In the genomic region with DNA sequence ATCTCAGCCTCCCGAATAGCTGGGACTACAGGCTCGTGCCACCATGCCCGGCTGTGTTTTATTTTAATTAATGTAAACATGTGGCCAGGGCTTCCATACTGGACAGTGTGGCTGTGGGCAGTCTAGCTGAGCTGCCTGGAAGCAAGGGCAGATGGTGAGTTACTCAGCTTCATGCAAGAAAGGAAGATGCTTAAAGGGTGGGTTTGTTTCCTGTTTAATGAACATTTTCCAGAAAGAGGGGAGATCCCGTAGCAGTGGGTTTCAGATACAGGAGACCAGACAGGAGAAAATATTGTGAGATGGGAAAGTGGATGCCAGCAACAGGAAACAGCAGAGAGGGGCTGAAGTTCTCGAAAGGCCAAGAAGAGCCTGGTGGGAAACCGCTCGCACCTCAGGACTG, we compare ENCODE assay signal across 17 cellular contexts. TPM values are rescaled to one million over a fixed set of nuclear protein-coding genes. Genes with fewer than 3 reads are reported as not detected.
A peak's percentile ranks its signal among the peaks of the same experiment; 100 is the strongest.
DNase-seq lines count a peak whose midpoint lies in the region; ATAC-seq and TF ChIP-seq lines count a peak whose summit lies in the region.
"Had no signal": no experiment of that assay in that cellular context is flagged by ENCODE, and none has a peak within 500 bp of the region (broad histone marks: within the 10 kb centered on the region; RNA-seq: fewer than 3 reads in every experiment).

No MANE protein-coding gene starts in this region.

- POLR2A ChIA-PET in RWPE1 (lab: Yijun Ruan, JAX; ENCODE audit: low non-redundant PET): no interaction called here

- H3K9me3 ChIP-seq in right cardiac atrium (ENCODE audit: control insufficient read depth, low read length) (no peaks in the 10 kb centered on the region), fibroblast of lung (ENCODE audit: control insufficient read depth, insufficient read depth, low read depth, low read length) (no peaks in the 10 kb centered on the region)
- H3K9me3 ChIP-seq: left lung, SJCRH30, upper lobe of right lung had no signal

- H2AFZ ChIP-seq in fibroblast of lung (ENCODE audit: low read length): no peak overlapping the region

- H3K9me3 Mint-ChIP-seq in activated T-helper 1 cell treated with anti-CD3 and anti-CD28 coated beads, Interleukin-12 subunit alpha, Interleukin-12 subunit beta, Interleukin-2, Interleukin-4 antibody, amounts not matched to agents 30 ng/mL and 10 ng/mL and 1 ng/mL, durations not matched to agents 14 hours and 24 hours and 36 hours: no peaks in the 10 kb centered on the region

- no peaks in the 10 kb centered on the region for H3K27me3 Mint-ChIP-seq in activated T-helper 1 cell treated with anti-CD3 and anti-CD28 coated beads, Interleukin-12 subunit alpha, Interleukin-12 subunit beta, Interleukin-2, Interleukin-4 antibody, amounts not matched to agents 30 ng/mL and 10 ng/mL and 1 ng/mL, durations not matched to agents 14 hours and 24 hours and 36 hours (ENCODE audit: insufficient read depth)

- no peak overlapping the region for H3K4me3 Mint-ChIP-seq in activated T-helper 1 cell treated with anti-CD3 and anti-CD28 coated beads, Interleukin-12 subunit alpha, Interleukin-12 subunit beta, Interleukin-2, Interleukin-4 antibody, amounts not matched to agents 30 ng/mL and 10 ng/mL and 1 ng/mL, durations not matched to agents 14 hours and 24 hours and 36 hours

- no peak overlapping the region for H3K27ac ChIP-seq in right cardiac atrium (ENCODE audit: low read length)
- peak overlapping the region; percentile 9; the same call in 1 of the 2 replicates for H3K27ac ChIP-seq in RWPE1
- no peak overlapping the region for H3K27ac ChIP-seq in fibroblast of lung (ENCODE audit: insufficient read depth, low read length)
- H3K27ac ChIP-seq: left lung, SJCRH30, upper lobe of right lung had no signal

- H3K79me2 ChIP-seq in fibroblast of lung (ENCODE audit: control insufficient read depth, insufficient read depth, low read length): peaks cover 78% of the 10 kb centered on the region

- CTCF ChIA-PET in RWPE1 (lab: Yijun Ruan, JAX): no interaction called here

- peak overlapping the region; percentile 25 for H3K4me2 ChIP-seq in fibroblast of lung (ENCODE audit: extremely low read depth, insufficient read depth, low read length)
- H3K4me2 ChIP-seq: smooth muscle cell had no signal

- intact Hi-C loops in Right ventricle myocardium inferior (cut with DNase I) (no loop called here), right cardiac atrium (cut with DNase I) (loop anchor here in 1 of 4 donors (5.0 kb wide), 1 partner anchor 64 kb away; no protein-coding TSS in a partner anchor)
- intact Hi-C loops in activated T-helper 1 cell treated with anti-CD3 and anti-CD28 coated beads, Interleukin-12 subunit alpha, Interleukin-12 subunit beta, Interleukin-2, Interleukin-4 antibody, amounts not matched to agents 30 ng/mL and 10 ng/mL and 1 ng/mL, durations not matched to agents 14 hours and 24 hours and 36 hours (cut with micrococcal nuclease): no loop called here

- no peaks in the 10 kb centered on the region for H3K36me3 ChIP-seq in fibroblast of lung (ENCODE audit: control insufficient read depth, insufficient read depth, low read length)
- H3K36me3 ChIP-seq: upper lobe of right lung had no signal

- no peaks in the 10 kb centered on the region for H3K27me3 ChIP-seq in right cardiac atrium (ENCODE audit: control insufficient read depth, insufficient read depth)
- H3K27me3 ChIP-seq in fibroblast of lung (ENCODE audit: control insufficient read depth, insufficient read depth, low read length): no peaks in the 10 kb centered on the region
- H3K27me3 ChIP-seq: left lung, SJCRH30, upper lobe of right lung had no signal

- ATAC-seq in Right ventricle myocardium inferior (no peak), right cardiac atrium (no peak), GM18520 (IDR thresholded peaks at IDR 0.05; ENCODE audit: unreplicated experiment) (no peak), HG02885 (IDR thresholded peaks at IDR 0.05; ENCODE audit: poor library complexity, unreplicated experiment) (no peak)
- ATAC-seq: left lung had no signal

- whole genome bisulfite sequencing in right cardiac atrium: 76% methylated on average over 7 of the region's 7 CpGs

- H3K9ac ChIP-seq in fibroblast of lung (ENCODE audit: insufficient read depth, low read length): no peak overlapping the region

- TF ChIP-seq CTCF in RWPE1 (conservative IDR thresholded peaks at IDR 0.05; ENCODE audit: low read depth) (no peak), fibroblast of lung (conservative IDR thresholded peaks at IDR 0.05 in 1 of 2, IDR thresholded peaks at IDR 0.05 in 1 of 2; ENCODE audit: low read depth in 1 of 2, low read length in 2 of 2) (no peak)

- H3K4me1 ChIP-seq in right cardiac atrium (ENCODE audit: control insufficient read depth, insufficient read depth, low read length) (peaks cover 5% of the 10 kb centered on the region), fibroblast of lung (ENCODE audit: control insufficient read depth, extremely low read depth, insufficient read depth, low read length) (peaks cover 6% of the 10 kb centered on the region)
- H3K4me1 ChIP-seq: SJCRH30 had no signal

- no peak overlapping the region for H3K27ac Mint-ChIP-seq in activated T-helper 1 cell treated with anti-CD3 and anti-CD28 coated beads, Interleukin-12 subunit alpha, Interleukin-12 subunit beta, Interleukin-2, Interleukin-4 antibody, amounts not matched to agents 30 ng/mL and 10 ng/mL and 1 ng/mL, durations not matched to agents 14 hours and 24 hours and 36 hours

- H3K4me3 ChIP-seq in right cardiac atrium (ENCODE audit: low read length) (no peak overlapping the region), fibroblast of lung (replicated peaks in 1 of 4; ENCODE audit: control extremely low read depth in 1 of 4, insufficient read depth in 1 of 4, low read depth in 3 of 4, low read length in 4 of 4) (no peak overlapping the region)
- H3K4me3 ChIP-seq: left lung, SJCRH30, smooth muscle cell, upper lobe of right lung had no signal

- no peaks in the 10 kb centered on the region for H4K20me1 ChIP-seq in fibroblast of lung (ENCODE audit: control insufficient read depth, extremely low read depth, insufficient read depth, low read length)

- H3K4me1 Mint-ChIP-seq in activated T-helper 1 cell treated with anti-CD3 and anti-CD28 coated beads, Interleukin-12 subunit alpha, Interleukin-12 subunit beta, Interleukin-2, Interleukin-4 antibody, amounts not matched to agents 30 ng/mL and 10 ng/mL and 1 ng/mL, durations not matched to agents 14 hours and 24 hours and 36 hours (ENCODE audit: low read depth): no peaks in the 10 kb centered on the region

- DNase-seq in Right ventricle myocardium inferior (ENCODE audit: missing footprints) (peak; percentile 8), right cardiac atrium (no peak), RWPE1 (ENCODE audit: low spot score) (no peak), fibroblast of lung (ENCODE audit: low read depth in 2 of 2) (no peak), superior temporal gyrus (ENCODE audit: extremely low spot score) (peak; percentile 5)
- no peak for DNase-seq in activated T-helper 1 cell treated with anti-CD3 and anti-CD28 coated beads, Interleukin-12 subunit alpha, Interleukin-12 subunit beta, Interleukin-2, Interleukin-4 antibody, amounts not matched to agents 30 ng/mL and 10 ng/mL and 1 ng/mL, durations not matched to agents 14 hours and 24 hours and 36 hours (ENCODE audit: low spot score)
- DNase-seq: activated CD4-positive, alpha-beta T cell treated with anti-CD3 and anti-CD28 coated beads for 48 hours; activated naive CD4-positive, alpha-beta T cell treated with anti-CD3 and anti-CD28 coated beads, Interleukin-2, amount 50 U/mL, for 16 hours; NCI-H146; NCI-H345; SJCRH30; T1000; upper lobe of right lung had no signal

- peaks cover 4% of the 10 kb centered on the region for H3K36me3 Mint-ChIP-seq in activated T-helper 1 cell treated with anti-CD3 and anti-CD28 coated beads, Interleukin-12 subunit alpha, Interleukin-12 subunit beta, Interleukin-2, Interleukin-4 antibody, amounts not matched to agents 30 ng/mL and 10 ng/mL and 1 ng/mL, durations not matched to agents 14 hours and 24 hours and 36 hours (ENCODE audit: low read depth)

RNA-seq across cellular contexts. Expression of a gene that starts 7.3 kb away (rescaled TPM):
- total RNA-seq in Right ventricle myocardium inferior (66.4 TPM), right cardiac atrium (10 to 100 TPM; 71.1 to 87.6 (median 79.8) TPM), fibroblast of lung (24.1 and 36.3 TPM in 2 replicates)
- polyA plus RNA-seq in right cardiac atrium (69.3 TPM), fibroblast of lung (7.9 and 9.4 TPM in 2 replicates)
- polyA plus RNA-seq in fibroblast of lung (2012): 15.2 and 16.4 TPM in 2 replicates
- 6.8 and 34.6 TPM in 2 replicates for polyA minus RNA-seq in fibroblast of lung (ENCODE audit: low replicate concordance)
- total RNA-seq in activated T-helper 1 cell treated with anti-CD3 and anti-CD28 coated beads, Interleukin-12 subunit alpha, Interleukin-12 subunit beta, Interleukin-2, Interleukin-4 antibody, amounts not matched to agents 30 ng/mL and 10 ng/mL and 1 ng/mL, durations not matched to agents 14 hours and 24 hours and 36 hours: 84.4 and 84.6 TPM in 2 replicates

RNA-seq across cellular contexts. Expression of a gene that starts 35.3 kb away (rescaled TPM):
- total RNA-seq in Right ventricle myocardium inferior (41.5 TPM), right cardiac atrium (10 to 100 TPM; 18.5 to 38.3 (median 25.3) TPM), fibroblast of lung (15.5 and 22.9 TPM in 2 replicates)
- polyA plus RNA-seq in right cardiac atrium (11.9 TPM), fibroblast of lung (41.2 and 55.2 TPM in 2 replicates)
- polyA plus RNA-seq in fibroblast of lung (2012): 35.3 and 45.9 TPM in 2 replicates
- polyA minus RNA-seq in fibroblast of lung (ENCODE audit: low replicate concordance): 15.7 and 16.3 TPM in 2 replicates
- 106 and 119 TPM in 2 replicates for total RNA-seq in activated T-helper 1 cell treated with anti-CD3 and anti-CD28 coated beads, Interleukin-12 subunit alpha, Interleukin-12 subunit beta, Interleukin-2, Interleukin-4 antibody, amounts not matched to agents 30 ng/mL and 10 ng/mL and 1 ng/mL, durations not matched to agents 14 hours and 24 hours and 36 hours

RNA-seq across cellular contexts. Expression of a gene that starts 58.0 kb away (rescaled TPM):
- 33.9 TPM for total RNA-seq in Right ventricle myocardium inferior
- total RNA-seq in right cardiac atrium: 10 to 100 TPM; 36.5 to 55.4 (median 47.4) TPM
- 75.2 TPM for polyA plus RNA-seq in right cardiac atrium
- total RNA-seq in fibroblast of lung: 61.9 and 69.7 TPM in 2 replicates
- polyA plus RNA-seq in fibroblast of lung: 8.7 and 9.9 TPM in 2 replicates
- polyA plus RNA-seq in fibroblast of lung (2012): 31.5 and 38.8 TPM in 2 replicates
- polyA minus RNA-seq in fibroblast of lung (ENCODE audit: low replicate concordance): 2.4 and 3.9 TPM in 2 replicates
- total RNA-seq in activated T-helper 1 cell treated with anti-CD3 and anti-CD28 coated beads, Interleukin-12 subunit alpha, Interleukin-12 subunit beta, Interleukin-2, Interleukin-4 antibody, amounts not matched to agents 30 ng/mL and 10 ng/mL and 1 ng/mL, durations not matched to agents 14 hours and 24 hours and 36 hours: 49.5 and 49.9 TPM in 2 replicates

RNA-seq across cellular contexts. Expression of a gene that starts 59.3 kb away (rescaled TPM):
- total RNA-seq in Right ventricle myocardium inferior (8.2 TPM), right cardiac atrium (10 to 100 TPM in 2 of 4 donors, 1 to 10 TPM in 2; 8.1 to 11.3 (median 9.8) TPM), fibroblast of lung (5.4 and 8.3 TPM in 2 replicates)
- polyA plus RNA-seq in right cardiac atrium (6.3 TPM), fibroblast of lung (2.2 and 2.7 TPM in 2 replicates)
- polyA plus RNA-seq in fibroblast of lung (2012): 2.6 and 3.9 TPM in 2 replicates
- polyA minus RNA-seq in fibroblast of lung (ENCODE audit: low replicate concordance): 2.0 and 4.0 TPM in 2 replicates
- 31.0 and 32.7 TPM in 2 replicates for total RNA-seq in activated T-helper 1 cell treated with anti-CD3 and anti-CD28 coated beads, Interleukin-12 subunit alpha, Interleukin-12 subunit beta, Interleukin-2, Interleukin-4 antibody, amounts not matched to agents 30 ng/mL and 10 ng/mL and 1 ng/mL, durations not matched to agents 14 hours and 24 hours and 36 hours

RNA-seq across cellular contexts. Expression of a gene that starts 59.6 kb away (rescaled TPM):
- total RNA-seq in Right ventricle myocardium inferior (80.8 TPM), right cardiac atrium (10 to 100 TPM; 53.3 to 80.0 (median 69.1) TPM), fibroblast of lung (58.6 and 74.3 TPM in 2 replicates)
- polyA plus RNA-seq in right cardiac atrium (91.4 TPM), fibroblast of lung (40.1 and 61.5 TPM in 2 replicates)
- polyA plus RNA-seq in fibroblast of lung (2012): 66.5 and 115 TPM in 2 replicates
- 18.0 and 27.9 TPM in 2 replicates for polyA minus RNA-seq in fibroblast of lung (ENCODE audit: low replicate concordance)
- 209 and 215 TPM in 2 replicates for total RNA-seq in activated T-helper 1 cell treated with anti-CD3 and anti-CD28 coated beads, Interleukin-12 subunit alpha, Interleukin-12 subunit beta, Interleukin-2, Interleukin-4 antibody, amounts not matched to agents 30 ng/mL and 10 ng/mL and 1 ng/mL, durations not matched to agents 14 hours and 24 hours and 36 hours

Comparison
In these comparisons a context has a peak if more than half of its experiments do, and no peak if none do; other contexts are left out.
1. DNase-seq: peak in Right ventricle myocardium inferior (single experiment) and superior temporal gyrus (single experiment); none in right cardiac atrium (0 of 3), RWPE1 (single experiment), fibroblast of lung (0 of 2) and activated T-helper 1 cell treated with anti-CD3 and anti-CD28 coated beads, Interleukin-12 subunit alpha, Interleukin-12 subunit beta, Interleukin-2, Interleukin-4 antibody, amounts not matched to agents 30 ng/mL and 10 ng/mL and 1 ng/mL, durations not matched to agents 14 hours and 24 hours and 36 hours (single experiment).